4 cellular contexts compared by ENCODE assay signal in genomic region chr16:18341417-18341960, GRCh38. TPM values are rescaled to one million over a fixed set of nuclear protein-coding genes. Genes with fewer than 3 reads are reported as not detected.
"Had no signal": no experiment of that assay in that cellular context is flagged by ENCODE, and none has a peak within 500 bp of the region (broad histone marks: within the 10 kb centered on the region; RNA-seq: fewer than 3 reads in every experiment).

No MANE protein-coding gene starts in this region.

RNA-seq across cellular contexts. Expression of gene NPIPA8, which starts 5.0 kb away (rescaled TPM):
- total RNA-seq: body of pancreas, LHCN-M2, NCI-H460, SK-MEL-5 had no signal
